Comparison of ENCODE assay signal across 8 cellular contexts in the genomic region with DNA sequence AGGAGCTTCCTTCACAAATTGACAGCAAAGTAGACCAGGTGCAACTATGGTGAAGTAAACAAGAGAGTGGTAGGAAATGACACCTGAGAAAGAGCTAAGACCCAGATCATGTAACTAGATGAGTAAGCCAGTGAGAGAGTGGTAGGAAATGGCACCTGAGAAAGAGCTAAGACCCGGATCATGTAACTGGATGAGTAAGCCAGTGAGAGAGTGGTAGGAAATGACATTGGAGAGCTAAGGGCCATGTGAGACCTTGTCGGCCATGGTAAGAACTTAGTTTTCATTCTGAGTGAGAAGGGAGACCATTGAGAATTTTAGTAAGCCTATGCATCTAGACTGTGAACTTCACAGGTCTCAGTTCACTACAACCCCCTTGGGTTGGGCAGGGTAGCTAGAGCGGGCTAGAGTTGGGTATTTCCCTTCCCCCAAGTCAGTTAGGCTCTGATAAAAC. TPM values are rescaled to one million over a fixed set of nuclear protein-coding genes. Genes with fewer than 3 reads are reported as not detected.
DNase-seq lines count a peak whose midpoint lies in the region; ATAC-seq lines count a peak whose summit lies in the region.

No MANE protein-coding gene starts in this region.

- H3K4me1 ChIP-seq in mesenchymal stem cell (ENCODE audit: control insufficient read depth, insufficient read depth, low read depth, low read length), result peaks cover 1% of the 10 kb centered on the region

- H3K27ac ChIP-seq in mesenchymal stem cell (ENCODE audit: low read length, poor library complexity, severe bottlenecking), result no peak overlapping the region

- H3K27me3 ChIP-seq in mesenchymal stem cell (ENCODE audit: control insufficient read depth in 1 of 2, insufficient read depth in 1 of 2, low read length in 2 of 2), result peaks cover 3 to 19% of the 10 kb centered on the region in 2 experiments

- H3K14ac ChIP-seq in mesenchymal stem cell (ENCODE audit: low read length in 2 of 2), result no peak overlapping the region

- DNase-seq in LHCN-M2 (ENCODE audit: low read depth) (peak; percentile 27), activated T-cell treated with anti-CD3 and anti-CD28 coated beads for 48 hours (ENCODE audit: low read depth) (peak; percentile 37), globus pallidus (ENCODE audit: low spot score) (no peak), ureter (ENCODE audit: low spot score) (no peak), mesenchymal stem cell (no peak)
- peak; percentile 11 to 17 for DNase-seq in stimulated activated CD4-positive, alpha-beta T cell treated with anti-CD3 and anti-CD28 coated beads, Interleukin-12 subunit alpha, Interleukin-12 subunit beta, amount 100 ng/mL, for 24 hours (ENCODE audit: low read depth in 2 of 2)

- H3K23ac ChIP-seq in mesenchymal stem cell (ENCODE audit: low read length in 2 of 2), result no peak overlapping the region

- H3K4ac ChIP-seq in mesenchymal stem cell (ENCODE audit: low read depth in 1 of 2, low read length in 2 of 2), result no peak overlapping the region

- H2AK5ac ChIP-seq in mesenchymal stem cell (ENCODE audit: low read length, severe bottlenecking), result no peak overlapping the region

- no peak overlapping the region for H2BK120ac ChIP-seq in mesenchymal stem cell (ENCODE audit: low read depth, low read length)

- no peak overlapping the region for H3K4me2 ChIP-seq in mesenchymal stem cell (ENCODE audit: low read length, poor library complexity, severe bottlenecking)

- no peaks in the 10 kb centered on the region for H3K79me1 ChIP-seq in mesenchymal stem cell (replicated peaks; ENCODE audit: low read length, poor library complexity, severe bottlenecking)

- no peak overlapping the region for H3K18ac ChIP-seq in mesenchymal stem cell (ENCODE audit: low read depth in 1 of 2, low read length in 2 of 2)

- no peak overlapping the region for H4K8ac ChIP-seq in mesenchymal stem cell (ENCODE audit: low read length)

- WGBS in mesenchymal stem cell, result 87% methylated on average over 3 of the region's 3 CpGs

- no peak overlapping the region for H2BK15ac ChIP-seq in mesenchymal stem cell (ENCODE audit: low read depth, poor library complexity, severe bottlenecking)

- H3K9me3 ChIP-seq in mesenchymal stem cell (ENCODE audit: control insufficient read depth, low read length), result no peaks in the 10 kb centered on the region

- H2AFZ ChIP-seq in mesenchymal stem cell (ENCODE audit: low read depth, low read length), result no peak overlapping the region

- H2BK12ac ChIP-seq in mesenchymal stem cell (ENCODE audit: low read length in 2 of 2), result no peak overlapping the region

- no peak overlapping the region for H4K91ac ChIP-seq in mesenchymal stem cell (ENCODE audit: low read length)

- no peaks in the 10 kb centered on the region for H3K36me3 ChIP-seq in mesenchymal stem cell (ENCODE audit: control insufficient read depth in 1 of 2, insufficient read depth in 2 of 2, low read depth in 1 of 2, low read length in 2 of 2)

- H3K4me3 ChIP-seq in mesenchymal stem cell (ENCODE audit: insufficient read depth in 1 of 2, low read depth in 1 of 2, low read length in 2 of 2), result no peak overlapping the region

- peak; percentile 97 for ATAC-seq in GM18498 (IDR thresholded peaks at IDR 0.05; ENCODE audit: unreplicated experiment)
- peak; percentile 98 for ATAC-seq in GM21737 (IDR thresholded peaks at IDR 0.05; ENCODE audit: unreplicated experiment)

- H2BK5ac ChIP-seq in mesenchymal stem cell (ENCODE audit: low read depth, low read length, poor library complexity, severe bottlenecking), result no peak overlapping the region

- H3K9ac ChIP-seq in mesenchymal stem cell (ENCODE audit: low read length), result no peak overlapping the region

RNA-seq across cellular contexts. Expression of gene SENP7, which starts 5.4 kb away (rescaled TPM):
- total RNA-seq in LHCN-M2 (2014; rRNA removed), result 8.1 and 9.2 TPM in 2 replicates
- 1.9 TPM for polyA plus RNA-seq in LHCN-M2 (2012)
- 39.0 TPM for total RNA-seq in ureter
- polyA plus RNA-seq in mesenchymal stem cell (2013, experiment 1 of 2), result 7.4 TPM
- polyA plus RNA-seq in mesenchymal stem cell (2013, experiment 2 of 2), result 7.3 TPM

RNA-seq across cellular contexts. Expression of gene TRMT10C, which starts 43.2 kb away (rescaled TPM):
- 35.6 and 37.5 TPM in 2 replicates for total RNA-seq in LHCN-M2 (2014; rRNA removed)
- polyA plus RNA-seq in LHCN-M2 (2012), result 9.3 TPM
- total RNA-seq in ureter, result 28.8 TPM
- 32.9 TPM for polyA plus RNA-seq in mesenchymal stem cell (2013, experiment 1 of 2)
- 33.6 TPM for polyA plus RNA-seq in mesenchymal stem cell (2013, experiment 2 of 2)

RNA-seq across cellular contexts. Expression of gene PCNP, which starts 55.5 kb away (rescaled TPM):
- total RNA-seq in LHCN-M2 (2014; rRNA removed) (75.9 and 82.5 TPM in 2 replicates), ureter (207 TPM)
- polyA plus RNA-seq in LHCN-M2 (2012), result 46.7 TPM
- 90.4 TPM for polyA plus RNA-seq in mesenchymal stem cell (2013, experiment 1 of 2)
- polyA plus RNA-seq in mesenchymal stem cell (2013, experiment 2 of 2), result 93.9 TPM

Comparison
In these comparisons a context has a peak if more than half of its experiments do, and no peak if none do; other contexts are left out.
1. DNase-seq: peak in LHCN-M2 (single experiment), activated T-cell treated with anti-CD3 and anti-CD28 coated beads for 48 hours (single experiment) and stimulated activated CD4-positive, alpha-beta T cell treated with anti-CD3 and anti-CD28 coated beads, Interleukin-12 subunit alpha, Interleukin-12 subunit beta, amount 100 ng/mL, for 24 hours (2 of 2); none in globus pallidus (single experiment), ureter (single experiment) and mesenchymal stem cell (single experiment).